8 cellular contexts compared by ENCODE assay signal in the genomic region with DNA sequence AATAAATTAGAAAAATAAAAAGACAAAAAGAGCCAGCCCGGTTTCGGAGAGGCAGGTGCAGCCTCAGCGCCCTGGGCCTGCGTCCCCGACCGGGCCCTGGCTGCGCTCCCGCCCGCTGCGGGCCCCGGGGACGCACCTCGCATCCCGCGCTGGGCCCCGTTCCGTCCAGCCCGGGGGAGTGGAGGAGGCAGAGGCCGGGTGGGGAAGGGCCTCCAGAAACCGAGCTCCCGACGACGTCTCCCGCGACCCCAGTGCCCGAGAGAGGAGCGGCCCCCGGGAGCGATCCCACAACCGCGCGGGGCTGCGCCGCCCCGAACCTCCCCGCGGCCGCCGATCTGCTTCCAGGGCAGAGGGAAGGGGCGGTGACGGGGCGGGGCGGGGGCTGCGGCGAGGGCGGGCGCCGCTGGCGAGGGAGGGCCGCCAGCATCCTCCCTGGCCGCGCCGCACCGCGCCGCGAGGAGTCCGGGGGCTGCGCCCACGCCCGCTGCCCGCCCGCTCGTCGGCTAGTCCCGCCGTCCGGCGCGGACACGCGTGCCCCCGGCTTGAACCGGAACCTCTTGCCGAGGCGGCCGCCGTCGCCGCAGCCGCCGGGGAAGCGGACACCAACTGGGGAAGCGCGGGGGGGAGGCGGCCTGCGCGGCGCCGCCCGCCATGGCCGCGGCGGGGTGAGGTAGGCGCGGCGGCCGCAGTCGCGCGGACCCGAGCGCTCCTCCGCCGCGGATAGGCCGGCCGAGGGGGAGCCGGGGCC. TPM values are rescaled to one million over a fixed set of nuclear protein-coding genes. Genes with fewer than 3 reads are reported as not detected.
A peak's percentile ranks its signal among the peaks of the same experiment; 100 is the strongest.
DNase-seq lines count a peak whose midpoint lies in the region; ATAC-seq, FAIRE-seq and TF ChIP-seq lines count a peak whose summit lies in the region.

Gene CCNY, plus strand, starts transcription at position 426 of the 748 bp plus-strand sequence. CDS start 545 bp downstream, outside the sequence.

- WGBS in A549 (ENCODE audit: missing lambda C conversion rate): 0% methylated on average over 14 of the region's 109 CpGs
- 8% methylated on average over 4 of the region's 109 CpGs; no CpG with 5 or more reads in 1 of the 2 experiments for WGBS in H1 (ENCODE audit: extremely low coverage in 1 of 2, insufficient coverage in 1 of 2, insufficient read length in 1 of 2, insufficient replicate concordance in 2 of 2, low coverage in 1 of 2, low lambda C conversion rate in 2 of 2, missing lambda C conversion rate in 1 of 2), 2 experiments
- WGBS in mesendoderm (ENCODE audit: extremely low coverage, insufficient coverage, low lambda C conversion rate): no CpG with 5 or more reads among the region's 109 CpGs

- H3K18ac ChIP-seq in H1 (ENCODE audit: extremely low read depth, low read length) (peak within 1 kb of the TSS; percentile 81; the same call in 1 of the 2 replicates), mesendoderm (ENCODE audit: low read length) (peak within 1 kb of the TSS; percentile 93)

- H3K56ac ChIP-seq in H1 (replicated peaks; ENCODE audit: insufficient read length, low read depth, low read length): peak within 1 kb of the TSS; percentile 38
- peak within 1 kb of the TSS; percentile 95 for H3K56ac ChIP-seq in mesendoderm (ENCODE audit: low read length)

- H3K27me3 ChIP-seq in H1 (replicated peaks in 1 of 4; ENCODE audit: control insufficient read depth in 3 of 4, extremely low read depth in 1 of 4, insufficient read depth in 3 of 4, low read length in 3 of 4): no peaks in the 10 kb centered on the region
- H3K27me3 ChIP-seq in mesendoderm (ENCODE audit: insufficient read depth, low read length, poor library complexity): no peaks in the 10 kb centered on the region

- peak; percentile 66 for TF ChIP-seq POLR2A in A549 (IDR thresholded peaks at IDR 0.05; ENCODE audit: low read length)
- peak; percentile 36 to 50; a peak in 2 of 3 replicates for TF ChIP-seq POLR2A in H1 (IDR thresholded peaks at IDR 0.05; ENCODE audit: control extremely low read depth in 1 of 2, low read depth in 2 of 2, low read length in 2 of 2)

- H4K20me1 ChIP-seq in H1 (replicated peaks in 1 of 2; ENCODE audit: control insufficient read depth in 1 of 2, insufficient read depth in 2 of 2, low read length in 2 of 2): peaks cover 15 to 16% of the 10 kb centered on the region in 2 experiments

- H4K8ac ChIP-seq in H1 (ENCODE audit: extremely low read depth, insufficient read depth, low read length): peak within 1 kb of the TSS; percentile 84
- H4K8ac ChIP-seq in mesendoderm (ENCODE audit: low read depth, low read length): no peak within 1 kb of the TSS

- H2AFZ ChIP-seq in H1 (ENCODE audit: low read length): no peak within 1 kb of the TSS; the same call in 1 of the 2 replicates

- TF ChIP-seq CTCF in A549 (IDR thresholded peaks at IDR 0.05) (no peak), H1 (IDR thresholded peaks at IDR 0.05; ENCODE audit: control extremely low read depth in 1 of 3, insufficient read depth in 1 of 3, low read depth in 1 of 3, low read length in 3 of 3) (no peak)

- H3K4me1 ChIP-seq in A549 (peaks cover 51% of the 10 kb centered on the region), H1 (replicated peaks in 1 of 4; ENCODE audit: control insufficient read depth in 3 of 4, insufficient read depth in 4 of 4, low read length in 3 of 4) (peaks cover 0 to 5% (median 2%) of the 10 kb centered on the region in 4 experiments; a peak in 3 of 7 replicates), mesendoderm (ENCODE audit: control insufficient read depth, low read depth, low read length) (peaks cover 2% of the 10 kb centered on the region)

- peaks cover 5% of the 10 kb centered on the region; the same call in 1 of the 2 replicates for H3K23me2 ChIP-seq in H1 (ENCODE audit: low read depth, low read length)

- H3K79me1 ChIP-seq in H1 (ENCODE audit: low read depth, low read length) (peaks cover 10% of the 10 kb centered on the region), mesendoderm (ENCODE audit: low read length) (peaks cover 14% of the 10 kb centered on the region)

- H2BK120ac ChIP-seq in H1 (replicated peaks; ENCODE audit: low read depth, low read length) (no peak within 1 kb of the TSS), mesendoderm (ENCODE audit: low read depth, low read length) (peak within 1 kb of the TSS; percentile 83)

- FAIRE-seq in A549 (lab: Jason Lieb, UNC) (no peak), H1 (lab: Jason Lieb, UNC) (no peak)

- H3K9ac ChIP-seq in H1 (replicated peaks in 1 of 4; ENCODE audit: extremely low read depth in 1 of 4, low read depth in 3 of 4, low read length in 3 of 4) (peak within 1 kb of the TSS; percentile 24 to 84 (median 72); a peak in 6 of 7 replicates), mesendoderm (ENCODE audit: low read length) (peak within 1 kb of the TSS; percentile 89)

- H3K4me2 ChIP-seq in A549 (peak within 1 kb of the TSS; percentile 83), H1 (ENCODE audit: insufficient read depth in 1 of 2, low read depth in 2 of 2, low read length in 2 of 2) (peak within 1 kb of the TSS; percentile 72 to 82), mesendoderm (ENCODE audit: low read length) (peak within 1 kb of the TSS; percentile 72)

- H3K9me3 ChIP-seq in A549: peaks cover 4% of the 10 kb centered on the region; the same call in 1 of the 3 replicates
- peaks cover 3 to 4% of the 10 kb centered on the region in 2 experiments; a peak in 1 of 4 replicates for H3K9me3 ChIP-seq in H1 (ENCODE audit: insufficient read depth in 2 of 2, low read depth in 1 of 2, low read length in 1 of 2)

- H2BK12ac ChIP-seq in H1 (ENCODE audit: low read depth, low read length): no peak within 1 kb of the TSS

- H2BK5ac ChIP-seq in H1 (ENCODE audit: low read depth, low read length) (no peak within 1 kb of the TSS; the same call in 1 of the 2 replicates), mesendoderm (ENCODE audit: low read length) (no peak within 1 kb of the TSS)

- TF ChIP-seq RAD21 in A549 (conservative IDR thresholded peaks at IDR 0.05 in 1 of 2, IDR thresholded peaks at IDR 0.05 in 1 of 2) (no peak), H1 (IDR thresholded peaks at IDR 0.05 in 1 of 2, conservative IDR thresholded peaks at IDR 0.05 in 1 of 2; ENCODE audit: low read depth in 2 of 2, low read length in 2 of 2) (no peak)

- ATAC-seq in A549 (peak; percentile 80 to 87), GM18861 (IDR thresholded peaks at IDR 0.05; ENCODE audit: unreplicated experiment) (peak; percentile 43), HG03064 (IDR thresholded peaks at IDR 0.05; ENCODE audit: low read depth, unreplicated experiment) (peak; percentile 71)

- no peak within 1 kb of the TSS for H2BK20ac ChIP-seq in H1 (ENCODE audit: low read length)

- H4K5ac ChIP-seq in H1 (ENCODE audit: insufficient read length, low read depth, low read length) (peak within 1 kb of the TSS; percentile 69), mesendoderm (ENCODE audit: low read length) (no peak within 1 kb of the TSS)

- H3K4ac ChIP-seq in H1 (replicated peaks; ENCODE audit: insufficient read length, low read depth, low read length): no peak within 1 kb of the TSS
- H3K4ac ChIP-seq in mesendoderm (ENCODE audit: low read depth, low read length): peak within 1 kb of the TSS; percentile 73

- H3K14ac ChIP-seq in H1 (ENCODE audit: insufficient read length): no peak within 1 kb of the TSS

- H3K79me2 ChIP-seq in H1 (ENCODE audit: control insufficient read depth in 1 of 2, insufficient read depth in 2 of 2, low read length in 2 of 2): peaks cover 3 to 56% of the 10 kb centered on the region in 2 experiments
- H3K79me2 ChIP-seq in mesendoderm (ENCODE audit: control insufficient read depth, insufficient read depth, low read length): peaks cover 30% of the 10 kb centered on the region

- POLR2A ChIA-PET in A549 (lab: Yijun Ruan, JAX): interaction anchor here (0.5 kb wide), 1 partner anchor 513 kb away, joined by 3 read pairs; no protein-coding TSS in a partner anchor
- POLR2A ChIA-PET in activated CD8-positive, alpha-beta memory T cell treated with anti-CD3 and anti-CD28 coated beads for 36 hours (lab: Charles Lee): interaction anchor here (0.6 kb wide), 2 partner anchors 20 to 22 kb away, joined by 4 to 12 read pairs; no protein-coding TSS in a partner anchor
- POLR2A ChIA-PET in H1 (lab: Charles Lee; ENCODE audit: partially characterized antibody): interaction anchor here (0.9 to 1.3 kb wide), 2 partner anchors 11 to 19 kb away, joined by 3 read pairs; no protein-coding TSS in a partner anchor

- TF ChIP-seq EP300 in A549 (IDR thresholded peaks at IDR 0.05) (no peak), H1 (IDR thresholded peaks at IDR 0.05; ENCODE audit: borderline replicate concordance in 1 of 2, low read depth in 2 of 2, low read length in 2 of 2) (no peak)

- H3K27ac ChIP-seq in A549: peak within 1 kb of the TSS; percentile 94 to 96
- no peak within 1 kb of the TSS for H3K27ac ChIP-seq in H1 (ENCODE audit: low read depth, low read length)
- peak within 1 kb of the TSS; percentile 44 for H3K27ac ChIP-seq in mesendoderm (ENCODE audit: low read depth, low read length)

- no peak within 1 kb of the TSS for H3K23ac ChIP-seq in H1 (ENCODE audit: insufficient read length)
- peak within 1 kb of the TSS; percentile 15 for H3K23ac ChIP-seq in mesendoderm (ENCODE audit: low read length)

- H2AK5ac ChIP-seq in H1 (ENCODE audit: low read depth, low read length) (no peak within 1 kb of the TSS), mesendoderm (ENCODE audit: low read length) (no peak within 1 kb of the TSS)

- DNase-seq in A549 (ENCODE audit: low read depth in 1 of 2, low spot score in 1 of 2) (peak; percentile 73 to 74), NCI-H748 treated with DMSO at 0.1 percent for 48 hours (lab: John Stamatoyannopoulos, UW) (peak; percentile 14), H1 (ENCODE audit: low read depth in 1 of 2, low spot score in 2 of 2) (peak in 1 of 2 experiments; percentile 77), mesendoderm (peak; percentile 78)
- peak; percentile 62 for DNase-seq in stimulated activated CD8-positive, alpha-beta memory T cell treated with anti-CD3 and anti-CD28 coated beads, Interleukin-15, amount 100 ng/mL, for 1 hour (ENCODE audit: low read depth)

- H3K4me3 ChIP-seq in A549 (peak within 1 kb of the TSS; percentile 83), H1 (ENCODE audit: extremely low read depth in 1 of 4, insufficient read depth in 2 of 4, low read depth in 3 of 4, low read length in 4 of 4) (peak within 1 kb of the TSS; percentile 73 to 98 (median 88)), mesendoderm (ENCODE audit: low read length) (peak within 1 kb of the TSS; percentile 82)

- H4K91ac ChIP-seq in H1 (replicated peaks; ENCODE audit: insufficient read length, low read length): no peak within 1 kb of the TSS

- H3K36me3 ChIP-seq in H1 (ENCODE audit: control insufficient read depth in 2 of 4, insufficient read depth in 4 of 4, low read length in 3 of 4): peaks cover 0 to 14% (median 2%) of the 10 kb centered on the region in 4 experiments; a peak in 3 of 8 replicates
- no peaks in the 10 kb centered on the region for H3K36me3 ChIP-seq in mesendoderm (ENCODE audit: control insufficient read depth, insufficient read depth, low read length)

- CTCF ChIA-PET in A549 (lab: Yijun Ruan, JAX): interaction anchor here (1.0 kb wide), 1 partner anchor 97 kb away, joined by 3 read pairs; no protein-coding TSS in a partner anchor
- CTCF ChIA-PET in activated CD8-positive, alpha-beta memory T cell treated with anti-CD3 and anti-CD28 coated beads for 36 hours (lab: Charles Lee): interaction anchor here (1.3 kb wide), 1 partner anchor 19 kb away, joined by 4 read pairs; no protein-coding TSS in a partner anchor
- CTCF ChIA-PET in H1 (lab: Charles Lee; ENCODE audit: partially characterized antibody): no interaction called here

- H2BK15ac ChIP-seq in H1 (ENCODE audit: low read length) (no peak within 1 kb of the TSS), mesendoderm (replicated peaks; ENCODE audit: low read depth) (no peak within 1 kb of the TSS)

RNA-seq across cellular contexts. Expression of gene CCNY, which starts in this region (rescaled TPM):
- 55.5 and 60.6 TPM in 2 replicates for polyA plus RNA-seq in A549 (2011; rRNA removed)
- 16.6 and 26.4 TPM in 2 replicates for polyA plus RNA-seq in A549 (2012; cell fraction: cytosol; rRNA removed)
- 11.6 and 23.0 TPM in 2 replicates for polyA plus RNA-seq in A549 (2012; cell fraction: nucleus; rRNA removed)
- 26.6 to 32.1 TPM (median 28.1 TPM) in 3 replicates for polyA plus RNA-seq in A549 (2017; fragmentation: RNase III; extraction: RNeasy Plus Mini Kit Qiagen cat#74134 plus additional on column Dnase treatment)
- 57.3 and 58.3 TPM in 2 replicates for polyA minus RNA-seq in A549 (2011; rRNA and poly(A)+ RNA removed)
- 10 to 100 TPM; 62.5 to 62.8 TPM for total RNA-seq in activated CD8-positive, alpha-beta memory T cell treated with anti-CD3 and anti-CD28 coated beads for 36 hours
- 67.5 and 68.2 TPM in 2 replicates for total RNA-seq in H1 (2021; fragmentation: NEBNext Ultra II Directional; extraction: Animal tissue kit (Norgen Biotek cat#: 25700))
- 16.9 and 25.3 TPM in 2 replicates for polyA plus RNA-seq in H1 (2011; rRNA removed)
- 23.8 TPM for polyA plus RNA-seq in H1 (2011; cell fraction: cytosol; rRNA removed)
- polyA plus RNA-seq in H1 (2011; cell fraction: nucleus; rRNA removed): 18.4 TPM
- polyA plus RNA-seq in H1 (2012, experiment 1 of 2): 41.0 to 52.4 TPM (median 50.4 TPM) in 4 replicates
- polyA plus RNA-seq in H1 (2012, experiment 2 of 2): 34.7 TPM
- 29.3 TPM for polyA plus RNA-seq in H1 (2013, experiment 1 of 2)
- polyA plus RNA-seq in H1 (2013, experiment 2 of 2): 28.2 TPM
- 53.5 and 75.8 TPM in 2 replicates for polyA minus RNA-seq in H1 (2011; rRNA and poly(A)+ RNA removed)
- 20.4 TPM for polyA minus RNA-seq in H1 (2011; cell fraction: cytosol; rRNA and poly(A)+ RNA removed)
- polyA minus RNA-seq in H1 (2011; cell fraction: nucleus; rRNA and poly(A)+ RNA removed): 21.2 TPM
- polyA plus RNA-seq in mesendoderm (2013, experiment 1 of 2): 36.6 TPM
- 36.9 TPM for polyA plus RNA-seq in mesendoderm (2013, experiment 2 of 2)

Comparison
In these comparisons a context has a peak if more than half of its experiments do, and no peak if none do; other contexts are left out.
1. Of the 18 proteins assayed by ChIP-seq in both H1 and A549: peak only in H1: none; only in A549: JUN; in both: PHF8 and POLR2A; in neither: 14; mixed calls (peak in some experiments, not most) for 1.